ENCODE assay signal across 8 cellular contexts in genomic region chr12:98592825-98593322, GRCh38. TPM values are rescaled to one million over a fixed set of nuclear protein-coding genes. Genes with fewer than 3 reads are reported as not detected.
DNase-seq lines count a peak whose midpoint lies in the region; ATAC-seq and TF ChIP-seq lines count a peak whose summit lies in the region.

No MANE protein-coding gene starts in this region.

- peak overlapping the region; percentile 96 for H3K27ac Mint-ChIP-seq in neural crest cell (ENCODE audit: unreplicated experiment)

- no peaks in the 10 kb centered on the region for H3K27me3 Mint-ChIP-seq in neural crest cell (ENCODE audit: low read depth)

- H3K4me3 ChIP-seq in coronary artery: peak overlapping the region; percentile 94

- DNase-seq in NCI-H748 (lab: John Stamatoyannopoulos, UW; ENCODE audit: unreplicated experiment): peak; percentile 29
- DNase-seq in NCI-H748 treated with DMSO at 0.1 percent for 48 hours (lab: John Stamatoyannopoulos, UW): no peak
- DNase-seq in NOMO-1 treated with dmso at 0.1 percent for 144 hours (lab: John Stamatoyannopoulos, UW; ENCODE audit: unreplicated experiment): peak; percentile 9
- DNase-seq in coronary artery (ENCODE audit: low spot score): no peak
- no peak for DNase-seq in neural crest cell (ENCODE audit: low read depth, low spot score)
- DNase-seq in NCI-H1436 treated with DMSO at 0.1 percent for 48 hours (lab: John Stamatoyannopoulos, UW): no peak

- peak overlapping the region; percentile 93 to 98 for H3K27ac ChIP-seq in coronary artery

- peaks cover 4% of the 10 kb centered on the region for H3K36me3 Mint-ChIP-seq in neural crest cell (ENCODE audit: low read depth)

- ATAC-seq in HG03025 (IDR thresholded peaks at IDR 0.05; ENCODE audit: low FRiP score, unreplicated experiment) (no peak), esophagus mucosa (no peak)

- TF ChIP-seq CTCF in coronary artery (IDR thresholded peaks at IDR 0.05) (no peak), neural crest cell (conservative IDR thresholded peaks at IDR 0.05) (no peak)

- peaks cover 25% of the 10 kb centered on the region for H3K4me1 Mint-ChIP-seq in neural crest cell

- H3K4me3 Mint-ChIP-seq in neural crest cell: peak overlapping the region; percentile 95

- no peaks in the 10 kb centered on the region for H3K9me3 Mint-ChIP-seq in neural crest cell

RNA-seq across cellular contexts. Expression of gene SLC25A3, which starts 0.6 kb away (rescaled TPM):
- 852 and 856 TPM in 2 replicates for total RNA-seq in neural crest cell
- 543 TPM for total RNA-seq in esophagus mucosa

RNA-seq across cellular contexts. Expression of gene IKBIP, which starts 51.7 kb away (rescaled TPM):
- 20.2 and 21.4 TPM in 2 replicates for total RNA-seq in neural crest cell
- 4.1 TPM for total RNA-seq in esophagus mucosa

RNA-seq across cellular contexts. Expression of gene APAF1, which starts 52.2 kb away (rescaled TPM):
- total RNA-seq in neural crest cell: 29.2 and 29.6 TPM in 2 replicates
- 4.1 TPM for total RNA-seq in esophagus mucosa

Comparison
In these comparisons a context has a peak if more than half of its experiments do, and no peak if none do; other contexts are left out.
1. DNase-seq: peak in NCI-H748 (single experiment) and NOMO-1 treated with dmso at 0.1 percent for 144 hours (single experiment); none in NCI-H748 treated with DMSO at 0.1 percent for 48 hours (single experiment), coronary artery (single experiment), neural crest cell (single experiment) and NCI-H1436 treated with DMSO at 0.1 percent for 48 hours (single experiment).